ENCODE assay signal across 8 cellular contexts in the genomic region with DNA sequence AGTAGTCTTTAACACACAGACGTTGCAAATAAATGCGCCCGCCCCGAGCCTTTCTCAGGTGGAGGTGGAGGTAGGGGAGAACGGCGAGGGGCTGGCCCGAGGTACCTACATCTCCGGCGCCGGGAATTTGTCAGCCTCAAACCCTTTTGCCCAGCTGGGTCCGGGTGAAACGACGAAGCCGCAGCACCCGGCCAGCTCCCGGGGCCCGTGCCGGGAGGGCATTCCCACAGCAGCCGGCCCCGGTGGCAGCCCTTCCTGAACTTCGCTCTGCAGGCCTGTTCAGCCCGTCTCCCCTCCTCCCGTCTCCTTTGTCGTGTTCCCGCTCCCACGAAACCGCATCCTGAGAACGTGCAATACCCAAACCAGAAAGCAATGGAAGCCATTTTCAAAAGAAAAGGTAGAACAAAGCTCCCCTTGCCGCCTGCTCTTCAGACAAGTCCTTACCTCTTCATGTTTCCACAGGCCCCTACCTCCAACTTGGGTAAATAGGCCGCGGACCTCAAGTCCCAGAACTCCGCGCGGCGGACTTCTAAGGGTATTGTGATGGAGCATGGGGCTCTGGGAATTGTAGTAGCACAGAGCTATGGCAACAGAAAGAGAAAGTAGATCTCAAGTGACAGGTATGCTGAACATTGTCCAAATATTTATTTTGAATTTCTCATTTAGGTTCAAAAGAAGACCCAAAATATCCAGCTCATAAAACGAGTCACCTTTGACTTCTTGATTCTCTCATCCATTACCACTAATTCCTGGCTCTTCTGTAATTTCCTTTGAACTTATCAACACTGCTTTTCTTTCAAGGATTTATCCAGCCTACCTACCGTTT. TPM values are rescaled to one million over a fixed set of nuclear protein-coding genes. Genes with fewer than 3 reads are reported as not detected.
DNase-seq lines count a peak whose midpoint lies in the region; ATAC-seq lines count a peak whose summit lies in the region.

TSS of gene RBM41 (minus strand) at position 501 of the 826 bp plus-strand sequence. CDS start at position 452, 49 bp downstream.

- H2AK5ac ChIP-seq in mesendoderm (ENCODE audit: low read length) = no peak within 1 kb of the TSS

- H3K18ac ChIP-seq in mesendoderm (ENCODE audit: low read length) = peak within 1 kb of the TSS; percentile 85

- H3K27me3 ChIP-seq in CD8-positive, alpha-beta memory T cell (ENCODE audit: insufficient read depth, low read length, poor library complexity, severe bottlenecking) = no peaks in the 10 kb centered on the region
- H3K27me3 ChIP-seq in NT2/D1 (ENCODE audit: insufficient read depth, insufficient read length) = no peaks in the 10 kb centered on the region
- no peaks in the 10 kb centered on the region for H3K27me3 ChIP-seq in mesendoderm (ENCODE audit: insufficient read depth, low read length, poor library complexity)

- H3K4me3 ChIP-seq in CD8-positive, alpha-beta memory T cell (ENCODE audit: low read length) = peak within 1 kb of the TSS; percentile 52
- H3K4me3 ChIP-seq in NT2/D1 (ENCODE audit: insufficient read length, low read depth) = peak within 1 kb of the TSS; percentile 80
- peak within 1 kb of the TSS; percentile 83 for H3K4me3 ChIP-seq in mesendoderm (ENCODE audit: low read length)

- H3K9me3 Mint-ChIP-seq in CD8-positive, alpha-beta memory T cell = no peaks in the 10 kb centered on the region
- no peaks in the 10 kb centered on the region for H3K9me3 Mint-ChIP-seq in activated CD8-positive, alpha-beta memory T cell treated with anti-CD3 and anti-CD28 coated beads, Interleukin-2, amount 10 ng/mL, durations not matched to agents 7 days and 5 days (ENCODE audit: low read depth)

- H2BK15ac ChIP-seq in mesendoderm (replicated peaks; ENCODE audit: low read depth) = no peak within 1 kb of the TSS

- no peaks in the 10 kb centered on the region for H3K79me1 ChIP-seq in mesendoderm (ENCODE audit: low read length)

- H3K36me3 ChIP-seq in CD8-positive, alpha-beta memory T cell (ENCODE audit: insufficient read depth, low read length) = peaks cover 21% of the 10 kb centered on the region
- H3K36me3 ChIP-seq in NT2/D1 (ENCODE audit: insufficient read depth, insufficient read length, low read length) (peaks cover 31% of the 10 kb centered on the region), mesendoderm (ENCODE audit: control insufficient read depth, insufficient read depth, low read length) (no peaks in the 10 kb centered on the region)

- H3K4me1 ChIP-seq in CD8-positive, alpha-beta memory T cell (ENCODE audit: insufficient read depth, low read length) = peaks cover 7% of the 10 kb centered on the region
- H3K4me1 ChIP-seq in NT2/D1 (ENCODE audit: insufficient read depth, insufficient read length) (no peaks in the 10 kb centered on the region), mesendoderm (ENCODE audit: control insufficient read depth, low read depth, low read length) (no peaks in the 10 kb centered on the region)

- POLR2A ChIA-PET in CD8-positive, alpha-beta memory T cell (lab: Charles Lee) = interaction anchor here (1.1 to 1.2 kb wide), 2 partner anchors 509 to 707 kb away, joined by 3 to 4 read pairs; partner anchors contain the start of genes MID2 and PRPS1

- CTCF ChIA-PET in CD8-positive, alpha-beta memory T cell (lab: Charles Lee) = no interaction called here
- CTCF ChIA-PET in activated CD8-positive, alpha-beta memory T cell treated with anti-CD3 and anti-CD28 coated beads, Interleukin-2, amount 10 ng/mL, durations not matched to agents 7 days and 5 days (lab: Charles Lee) = no interaction called here

- no peaks in the 10 kb centered on the region for H3K79me2 ChIP-seq in mesendoderm (ENCODE audit: control insufficient read depth, insufficient read depth, low read length)

- H3K9me3 ChIP-seq in CD8-positive, alpha-beta memory T cell (ENCODE audit: low read length) = no peaks in the 10 kb centered on the region
- H3K9me3 ChIP-seq in NT2/D1 (ENCODE audit: insufficient read depth, low read length) = no peaks in the 10 kb centered on the region

- H3K9ac ChIP-seq in NT2/D1 (ENCODE audit: insufficient read length, low read depth) (peak within 1 kb of the TSS; percentile 90), mesendoderm (ENCODE audit: low read length) (peak within 1 kb of the TSS; percentile 86)

- H3K27ac ChIP-seq in CD8-positive, alpha-beta memory T cell (ENCODE audit: low read depth, low read length) = peak within 1 kb of the TSS; percentile 54
- H3K27ac ChIP-seq in mesendoderm (ENCODE audit: low read depth, low read length) = no peak within 1 kb of the TSS

- H3K56ac ChIP-seq in mesendoderm (ENCODE audit: low read length) = peak within 1 kb of the TSS; percentile 93

- no peak within 1 kb of the TSS for H4K8ac ChIP-seq in mesendoderm (ENCODE audit: low read depth, low read length)

- ATAC-seq in GM21367 (IDR thresholded peaks at IDR 0.05; ENCODE audit: unreplicated experiment) = peak; percentile 99
- ATAC-seq in activated CD8-positive, alpha-beta memory T cell treated with anti-CD3 and anti-CD28 coated beads, Interleukin-2, amount 10 ng/mL, durations not matched to agents 7 days and 5 days = peak; percentile 99

- H3K4me1 Mint-ChIP-seq in CD8-positive, alpha-beta memory T cell = peaks cover 17 to 44% (median 30%) of the 10 kb centered on the region in 3 donors
- H3K4me1 Mint-ChIP-seq in activated CD8-positive, alpha-beta memory T cell treated with anti-CD3 and anti-CD28 coated beads, Interleukin-2, amount 10 ng/mL, durations not matched to agents 7 days and 5 days = peaks cover 18% of the 10 kb centered on the region

- H3K4me2 ChIP-seq in mesendoderm (ENCODE audit: low read length) = no peak within 1 kb of the TSS

- in situ Hi-C loops in endometrial microvascular endothelial cells (cut with HindIII; ENCODE audit: inconsistent ontology term, low pct_unique_long_range_greater_than_20kb, low sequenced_read_pairs) = no loop called here

- H2BK5ac ChIP-seq in mesendoderm (ENCODE audit: low read length) = no peak within 1 kb of the TSS

- DNase-seq in CD8-positive, alpha-beta memory T cell = peak; percentile 50 to 84 (median 65)
- peak; percentile 87 for DNase-seq in HT-29 (ENCODE audit: low spot score)
- DNase-seq in NT2/D1 (ENCODE audit: low read depth, low spot score) = peak; percentile 76
- DNase-seq in activated CD8-positive, alpha-beta memory T cell treated with anti-CD3 and anti-CD28 coated beads, Interleukin-2, amount 10 ng/mL, durations not matched to agents 7 days and 5 days = peak; percentile 86
- peak; percentile 88 for DNase-seq in mesendoderm
- peak; percentile 49 for DNase-seq in stimulated activated CD8-positive, alpha-beta memory T cell treated with anti-CD3 and anti-CD28 coated beads, Interleukin-15, amount 100 ng/mL, for 1 hour (ENCODE audit: low read depth)

- WGBS in mesendoderm (ENCODE audit: extremely low coverage, insufficient coverage, low lambda C conversion rate) = no CpG with 5 or more reads among the region's 37 CpGs

- peak within 1 kb of the TSS; percentile 86 to 98 (median 97) for H3K27ac Mint-ChIP-seq in CD8-positive, alpha-beta memory T cell
- peak within 1 kb of the TSS; percentile 94 for H3K27ac Mint-ChIP-seq in activated CD8-positive, alpha-beta memory T cell treated with anti-CD3 and anti-CD28 coated beads, Interleukin-2, amount 10 ng/mL, durations not matched to agents 7 days and 5 days

- peaks cover 0 to 36% (median 1%) of the 10 kb centered on the region in 3 donors for H3K36me3 Mint-ChIP-seq in CD8-positive, alpha-beta memory T cell
- H3K36me3 Mint-ChIP-seq in activated CD8-positive, alpha-beta memory T cell treated with anti-CD3 and anti-CD28 coated beads, Interleukin-2, amount 10 ng/mL, durations not matched to agents 7 days and 5 days = peaks cover 21% of the 10 kb centered on the region

- peak within 1 kb of the TSS; percentile 70 for H3K4ac ChIP-seq in mesendoderm (ENCODE audit: low read depth, low read length)

- peaks cover 0 to 5% of the 10 kb centered on the region in 2 donors for H3K27me3 Mint-ChIP-seq in CD8-positive, alpha-beta memory T cell
- H3K27me3 Mint-ChIP-seq in activated CD8-positive, alpha-beta memory T cell treated with anti-CD3 and anti-CD28 coated beads, Interleukin-2, amount 10 ng/mL, durations not matched to agents 7 days and 5 days = no peaks in the 10 kb centered on the region

- peak within 1 kb of the TSS; percentile 96 to 100 (median 98) for H3K4me3 Mint-ChIP-seq in CD8-positive, alpha-beta memory T cell
- peak within 1 kb of the TSS; percentile 92 for H3K4me3 Mint-ChIP-seq in activated CD8-positive, alpha-beta memory T cell treated with anti-CD3 and anti-CD28 coated beads, Interleukin-2, amount 10 ng/mL, durations not matched to agents 7 days and 5 days

- peak within 1 kb of the TSS; percentile 54 for H2BK120ac ChIP-seq in mesendoderm (ENCODE audit: low read depth, low read length)

- no peak within 1 kb of the TSS for H3K23ac ChIP-seq in mesendoderm (ENCODE audit: low read length)

- no peak within 1 kb of the TSS for H4K5ac ChIP-seq in mesendoderm (ENCODE audit: low read length)

RNA-seq across cellular contexts. Expression of gene RBM41, which starts in this region (rescaled TPM):
- total RNA-seq in CD8-positive, alpha-beta memory T cell = 10 to 100 TPM; 10.5 to 11.9 TPM
- 18.6 TPM for polyA plus RNA-seq in CD8-positive, alpha-beta memory T cell
- total RNA-seq in HT-29 (2014; rRNA removed; shearing (Covaris generic)) = 11.1 and 13.9 TPM in 2 replicates
- total RNA-seq in activated CD8-positive, alpha-beta memory T cell treated with anti-CD3 and anti-CD28 coated beads, Interleukin-2, amount 10 ng/mL, durations not matched to agents 7 days and 5 days = 10 to 100 TPM; 15.3 to 15.8 TPM
- 11.1 TPM for total RNA-seq in endometrial microvascular endothelial cells (ENCODE audit: inconsistent ontology term)
- polyA plus RNA-seq in mesendoderm (2013, experiment 1 of 2) = 13.1 TPM
- polyA plus RNA-seq in mesendoderm (2013, experiment 2 of 2) = 13.0 TPM
